30 cellular contexts compared by ENCODE assay signal in genomic region chr10:27454837-27455236, GRCh38.
"Had no signal": no experiment of that assay in that cellular context is flagged by ENCODE, and none has a peak within 500 bp of the region (broad histone marks: within the 10 kb centered on the region; RNA-seq: fewer than 3 reads in every experiment).

No MANE protein-coding gene starts in this region.

- H3K4me3 ChIP-seq: coronary artery, dorsolateral prefrontal cortex, heart left ventricle had no signal

- H3K27me3 Mint-ChIP-seq: activated naive CD8-positive, alpha-beta T cell; activated T-helper 17 cell treated with anti-CD3 and anti-CD28 coated beads, Interleukin-2, amount 50 U/mL, for 72 hours; dendritic cell treated with granulocyte-macrophage colony-stimulating factor and Interleukin-4, amounts not matched to agents 40 ng/mL and 50 ng/mL, for 4 days had no signal

- H3K36me3 Mint-ChIP-seq: activated naive CD8-positive, alpha-beta T cell had no signal

- H3K27ac Mint-ChIP-seq: activated B cell treated with CpG ODN at 0.5 μM for 24 hours; activated CD8-positive, alpha-beta T cell treated with anti-CD3 and anti-CD28 coated beads for 36 hours; activated naive CD8-positive, alpha-beta T cell; activated T-helper 17 cell treated with anti-CD3 and anti-CD28 coated beads, Interleukin-2, amount 50 U/mL, for 72 hours; dendritic cell treated with granulocyte-macrophage colony-stimulating factor and Interleukin-4, amounts not matched to agents 40 ng/mL and 50 ng/mL, for 4 days; endodermal cell; T-helper 2 cell treated with Interferon-gamma antibody and Interleukin-4, amounts not matched to agents 5 μg/mL and 100 μg/mL, for 36 hours had no signal

- H3K27me3 ChIP-seq: brain microvascular endothelial cell had no signal

- DNase-seq: activated B cell treated with CpG ODN at 0.5 μM for 24 hours; activated CD4-positive, alpha-beta T cell treated with anti-CD3 and anti-CD28 coated beads for 48 hours; activated CD4-positive, alpha-beta T cell treated with anti-CD3 and anti-CD28 coated beads, Interleukin-2, amount 50 U/mL, for 1 hour; activated CD4-positive, alpha-beta T cell treated with anti-CD3 and anti-CD28 coated beads, Interleukin-2, amount 50 U/mL, for 48 hours; activated CD8-positive, alpha-beta memory T cell treated with anti-CD3 and anti-CD28 coated beads for 24 hours; activated CD8-positive, alpha-beta T cell treated with anti-CD3 and anti-CD28 coated beads for 36 hours; activated effector memory CD4-positive, alpha-beta T cell treated with Interleukin-2 at 50 U/mL for 16 hours; activated gamma-delta T cell treated with Interleukin-2 at 50 U/mL for 16 hours; activated naive CD4-positive, alpha-beta T cell treated with anti-CD3 and anti-CD28 coated beads, Interleukin-2, amount 50 U/mL, for 16 hours; activated naive CD4-positive, alpha-beta T cell treated with Interleukin-2 at 50 U/mL for 16 hours; activated T-cell treated with anti-CD3 and anti-CD28 coated beads, Interleukin-2, amount 50 U/mL, for 4 hours; amniotic stem cell; anterior cingulate cortex; brain microvascular endothelial cell; dorsolateral prefrontal cortex; effector memory CD4-positive, alpha-beta T cell; endodermal cell; foreskin fibroblast; glutamatergic neuron; heart left ventricle; T1000; WERI-Rb-1 had no signal

- H3K9me3 Mint-ChIP-seq: activated B cell treated with CpG ODN at 0.5 μM for 24 hours; activated CD8-positive, alpha-beta T cell treated with anti-CD3 and anti-CD28 coated beads for 36 hours; activated T-cell treated with anti-CD3 and anti-CD28 coated beads, Interleukin-2, amount 50 U/mL, for 4 hours; activated T-helper 17 cell treated with anti-CD3 and anti-CD28 coated beads, Interleukin-2, amount 50 U/mL, for 72 hours; central memory CD8-positive, alpha-beta T cell; dendritic cell treated with granulocyte-macrophage colony-stimulating factor and Interleukin-4, amounts not matched to agents 40 ng/mL and 50 ng/mL, for 4 days; endodermal cell; T-helper 2 cell treated with Interferon-gamma antibody and Interleukin-4, amounts not matched to agents 5 μg/mL and 100 μg/mL, for 36 hours had no signal

- H3K36me3 ChIP-seq: brain microvascular endothelial cell, heart left ventricle, WERI-Rb-1 had no signal

- H3K9me3 ChIP-seq: heart left ventricle had no signal

- H3K4me3 Mint-ChIP-seq: activated B cell treated with CpG ODN at 0.5 μM for 24 hours; activated CD8-positive, alpha-beta T cell treated with anti-CD3 and anti-CD28 coated beads for 36 hours; activated naive CD8-positive, alpha-beta T cell; activated T-cell treated with anti-CD3 and anti-CD28 coated beads, Interleukin-2, amount 50 U/mL, for 4 hours; activated T-helper 17 cell treated with anti-CD3 and anti-CD28 coated beads, Interleukin-2, amount 50 U/mL, for 72 hours; central memory CD8-positive, alpha-beta T cell; dendritic cell treated with granulocyte-macrophage colony-stimulating factor and Interleukin-4, amounts not matched to agents 40 ng/mL and 50 ng/mL, for 4 days; endodermal cell; T-helper 2 cell treated with Interferon-gamma antibody and Interleukin-4, amounts not matched to agents 5 μg/mL and 100 μg/mL, for 36 hours had no signal

- ATAC-seq: activated CD4-positive, CD25-positive, alpha-beta regulatory T cell treated with anti-CD3 and anti-CD28 coated beads, Interleukin-2, amount 50 U/mL, for 24 hours; activated CD8-positive, alpha-beta T cell treated with anti-CD3 and anti-CD28 coated beads for 36 hours; activated T-cell treated with anti-CD3 and anti-CD28 coated beads, Interleukin-2, amount 50 U/mL, for 4 hours; activated T-helper 17 cell treated with anti-CD3 and anti-CD28 coated beads, Interleukin-2, amount 50 U/mL, for 72 hours; esophagus mucosa; heart left ventricle had no signal

- H3K4me1 Mint-ChIP-seq: activated B cell treated with CpG ODN at 0.5 μM for 24 hours; central memory CD8-positive, alpha-beta T cell had no signal

- H3K27ac ChIP-seq: brain microvascular endothelial cell, coronary artery, dorsolateral prefrontal cortex, heart left ventricle, WERI-Rb-1 had no signal
